Comparison of ENCODE assay signal across 16 cellular contexts in genomic region chr3:42739401-42740158, GRCh38. TPM values are rescaled to one million over a fixed set of nuclear protein-coding genes. Genes with fewer than 3 reads are reported as not detected.
DNase-seq lines count a peak whose midpoint lies in the region; ATAC-seq and TF ChIP-seq lines count a peak whose summit lies in the region.
"Had no signal": no experiment of that assay in that cellular context is flagged by ENCODE, and none has a peak within 500 bp of the region (broad histone marks: within the 10 kb centered on the region; RNA-seq: fewer than 3 reads in every experiment).

No MANE protein-coding gene starts in this region.

- no peaks in the 10 kb centered on the region for H3K36me3 Mint-ChIP-seq in neural crest cell (ENCODE audit: low read depth)

- peaks cover 4% of the 10 kb centered on the region for H3K4me1 Mint-ChIP-seq in neural crest cell

- no peak overlapping the region for H3K4me3 ChIP-seq in upper lobe of left lung
- H3K4me3 ChIP-seq: A549, uterus had no signal

- no peaks in the 10 kb centered on the region for H3K36me3 ChIP-seq in upper lobe of left lung
- H3K36me3 ChIP-seq: uterus had no signal

- H3K27me3 ChIP-seq in upper lobe of left lung, result no peaks in the 10 kb centered on the region
- H3K27me3 ChIP-seq: uterus had no signal

- no peak overlapping the region for H3K27ac ChIP-seq in upper lobe of left lung
- H3K27ac ChIP-seq: A549, epithelial cell of prostate, uterus had no signal

- intact Hi-C loops in head of caudate nucleus (cut with DNase I), result no loop called here

- H3K27me3 Mint-ChIP-seq in neural crest cell (ENCODE audit: low read depth), result no peaks in the 10 kb centered on the region

- TF ChIP-seq CTCF in neural crest cell (conservative IDR thresholded peaks at IDR 0.05) (no peak), upper lobe of left lung (IDR thresholded peaks at IDR 0.05) (no peak)

- H3K9me3 ChIP-seq in upper lobe of left lung, result no peaks in the 10 kb centered on the region
- H3K9me3 ChIP-seq: A549, uterus had no signal

- H3K27ac Mint-ChIP-seq in neural crest cell (ENCODE audit: unreplicated experiment), result peak overlapping the region; percentile 92

- TF ChIP-seq EP300 in upper lobe of left lung (IDR thresholded peaks at IDR 0.05), result no peak

- WGBS in upper lobe of left lung, 2 donors, result 87 to 88% methylated on average over 10 to 12 of the region's 12 CpGs

- no peak for TF ChIP-seq POLR2A in upper lobe of left lung (IDR thresholded peaks at IDR 0.05)

- H3K4me3 Mint-ChIP-seq in neural crest cell, result no peak overlapping the region

- peak; percentile 4 to 23 for ATAC-seq in upper lobe of left lung (ENCODE audit: low FRiP score in 2 of 2)
- no peak for ATAC-seq in activated CD4-positive, CD25-positive, alpha-beta regulatory T cell treated with anti-CD3 and anti-CD28 coated beads, Interleukin-2, amount 50 U/mL, for 24 hours
- ATAC-seq: A549 had no signal

- H3K4me1 ChIP-seq in upper lobe of left lung, result peaks cover 0 to 3% (median 0%) of the 10 kb centered on the region in 4 donors
- H3K4me1 ChIP-seq: A549, uterus had no signal

- peak; percentile 45 for DNase-seq in activated effector memory CD4-positive, alpha-beta T cell treated with anti-CD3 and anti-CD28 coated beads, Interleukin-2, amount 50 U/mL, for 16 hours
- no peak for DNase-seq in activated effector memory CD4-positive, alpha-beta T cell treated with Interleukin-2 at 50 U/mL for 16 hours
- DNase-seq in head of caudate nucleus, result peak; percentile 74 to 98 (median 86)
- DNase-seq in neural crest cell (ENCODE audit: low read depth, low spot score), result no peak
- no peak for DNase-seq in upper lobe of left lung
- no peak for DNase-seq in HuH-7 (ENCODE audit: low spot score)
- DNase-seq in activated CD4-positive, CD25-positive, alpha-beta regulatory T cell treated with anti-CD3 and anti-CD28 coated beads, Interleukin-2, amount 50 U/mL, for 72 hours, result no peak
- DNase-seq: DMS 273 treated with DMSO at 0.1 percent for 48 hours; H7; NCI-H1092; NCI-H69; stimulated activated CD4-positive, alpha-beta T cell treated with anti-CD3 and anti-CD28 coated beads, Interleukin-12 subunit alpha, Interleukin-12 subunit beta, amount 100 ng/mL, for 4 hours; uterus had no signal

- no peaks in the 10 kb centered on the region for H3K9me3 Mint-ChIP-seq in neural crest cell

RNA-seq across cellular contexts. Expression of gene CCDC13, which starts 33.5 kb away (rescaled TPM):
- total RNA-seq in neural crest cell (1.5 and 2.0 TPM in 2 replicates), upper lobe of left lung (10 to 100 TPM in 1 of 6 donors, 1 to 10 TPM in 5; 2.1 to 12.8 (median 3.0) TPM)

RNA-seq across cellular contexts. Expression of gene HHATL, which starts 37.0 kb away (rescaled TPM):
- total RNA-seq in neural crest cell (not detected in 2 replicates), upper lobe of left lung (1 to 10 TPM in 2 of 6 donors, under 1 TPM in 2, not detected in 2; 0.71 to 1.6 (median 0.98) TPM)
- total RNA-seq: H7 had no signal

RNA-seq across cellular contexts. Expression of gene KLHL40, which starts 54.2 kb away (rescaled TPM):
- total RNA-seq in neural crest cell, result not detected in 2 replicates
- not detected for total RNA-seq in upper lobe of left lung
- total RNA-seq: H7, uterus had no signal

Comparison
In these comparisons a context has a peak if more than half of its experiments do, and no peak if none do; other contexts are left out.
1. DNase-seq: peak in activated effector memory CD4-positive, alpha-beta T cell treated with anti-CD3 and anti-CD28 coated beads, Interleukin-2, amount 50 U/mL, for 16 hours (single experiment) and head of caudate nucleus (42 of 42); none in activated effector memory CD4-positive, alpha-beta T cell treated with Interleukin-2 at 50 U/mL for 16 hours (single experiment), neural crest cell (single experiment), upper lobe of left lung (0 of 2), HuH-7 (single experiment) and activated CD4-positive, CD25-positive, alpha-beta regulatory T cell treated with anti-CD3 and anti-CD28 coated beads, Interleukin-2, amount 50 U/mL, for 72 hours (single experiment).
2. ATAC-seq: peak in upper lobe of left lung (2 of 2); none in activated CD4-positive, CD25-positive, alpha-beta regulatory T cell treated with anti-CD3 and anti-CD28 coated beads, Interleukin-2, amount 50 U/mL, for 24 hours (0 of 2).